ENCODE assay signal across 8 cellular contexts in the genomic region with DNA sequence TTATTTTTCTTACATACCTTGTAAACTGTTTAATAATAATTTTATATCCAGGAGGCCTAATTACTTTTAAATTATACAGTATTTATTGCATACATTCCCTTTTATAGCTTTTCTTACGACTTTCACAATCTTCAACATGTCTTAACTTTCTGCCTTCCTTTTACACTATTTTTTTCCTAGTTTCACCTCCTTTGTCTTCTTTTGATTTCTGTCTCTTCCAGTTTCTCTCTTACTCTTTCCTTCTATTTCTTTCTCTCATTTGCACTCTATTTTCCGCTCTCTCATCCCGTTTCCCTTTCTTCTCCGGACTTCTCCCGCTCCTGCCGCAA. TPM values are rescaled to one million over a fixed set of nuclear protein-coding genes. Genes with fewer than 3 reads are reported as not detected.
DNase-seq lines count a peak whose midpoint lies in the region; ATAC-seq and TF ChIP-seq lines count a peak whose summit lies in the region.

No MANE protein-coding gene starts in this region.

- peaks cover 53% of the 10 kb centered on the region for H3K36me3 Mint-ChIP-seq in CD4-positive, alpha-beta T cell (ENCODE audit: low read depth)

- H4K20me1 ChIP-seq in osteoblast (ENCODE audit: insufficient read depth, low read length): no peaks in the 10 kb centered on the region

- no peak for ATAC-seq in CD4-positive, alpha-beta T cell (ENCODE audit: poor library complexity)
- ATAC-seq in HG03175 (IDR thresholded peaks at IDR 0.05; ENCODE audit: unreplicated experiment): no peak
- no peak for ATAC-seq in HG02642 (IDR thresholded peaks at IDR 0.05; ENCODE audit: poor library complexity, unreplicated experiment)

- H2AFZ ChIP-seq in osteoblast (ENCODE audit: low read length): peak overlapping the region; percentile 84

- H3K36me3 ChIP-seq in SK-N-MC (ENCODE audit: insufficient read depth, low read length) (peaks cover 16% of the 10 kb centered on the region; the same call in 1 of the 2 replicates), osteoblast (ENCODE audit: insufficient read depth, low read length) (peaks cover 11% of the 10 kb centered on the region)

- peak overlapping the region; percentile 89 for H3K9ac ChIP-seq in SK-N-MC (ENCODE audit: insufficient read length)

- intact Hi-C loops in CD4-positive, alpha-beta T cell (cut with DNase I, micrococcal nuclease): no loop called here

- no peak for TF ChIP-seq CTCF in CD4-positive, alpha-beta T cell (IDR thresholded peaks at IDR 0.05)
- TF ChIP-seq CTCF in fibroblast of pulmonary artery (IDR thresholded peaks at IDR 0.05; ENCODE audit: low read length, missing control alignments) (no peak), osteoblast (IDR thresholded peaks at IDR 0.05; ENCODE audit: extremely low read depth, low read depth, low read length) (no peak)

- no peak overlapping the region for H3K27ac ChIP-seq in CD4-positive, alpha-beta T cell (ENCODE audit: low read depth, low read length)
- H3K27ac ChIP-seq in SK-N-MC (peak overlapping the region; percentile 96), osteoblast (ENCODE audit: low read depth, low read length) (peak overlapping the region; percentile 76)

- H3K4me3 ChIP-seq in SK-N-MC (peak overlapping the region; percentile 87), fibroblast of pulmonary artery (replicated peaks; ENCODE audit: low read depth, low read length) (peak overlapping the region; percentile 75), osteoblast (ENCODE audit: insufficient read depth, low read length) (peak overlapping the region; percentile 85)

- H3K27me3 ChIP-seq in CD4-positive, alpha-beta T cell (ENCODE audit: control insufficient read depth, insufficient read depth, low read length): no peaks in the 10 kb centered on the region
- no peaks in the 10 kb centered on the region for H3K27me3 ChIP-seq in osteoblast (ENCODE audit: insufficient read depth, low read length)

- peak overlapping the region; percentile 92 for H3K4me2 ChIP-seq in osteoblast (ENCODE audit: insufficient read depth, low read length)

- H3K27me3 Mint-ChIP-seq in CD4-positive, alpha-beta T cell: no peaks in the 10 kb centered on the region

- peak overlapping the region; percentile 85 for H3K4me3 Mint-ChIP-seq in CD4-positive, alpha-beta T cell

- peaks cover 6% of the 10 kb centered on the region for H3K4me1 ChIP-seq in osteoblast (ENCODE audit: insufficient read depth, low read length)

- H3K79me2 ChIP-seq in osteoblast (ENCODE audit: insufficient read depth, low read length): peaks cover 32% of the 10 kb centered on the region

- CTCF ChIA-PET in CD4-positive, alpha-beta T cell (lab: Charles Lee): no interaction called here

- POLR2A ChIA-PET in CD4-positive, alpha-beta T cell (lab: Charles Lee): no interaction called here

- H3K27ac Mint-ChIP-seq in CD4-positive, alpha-beta T cell: peak overlapping the region; percentile 26

- peaks cover 36% of the 10 kb centered on the region for H3K4me1 Mint-ChIP-seq in CD4-positive, alpha-beta T cell (ENCODE audit: low read depth)

- DNase-seq in CD4-positive, alpha-beta T cell: no peak
- DNase-seq in SK-N-MC (ENCODE audit: low read depth, low spot score) (no peak), fibroblast of pulmonary artery (ENCODE audit: low read depth) (no peak), osteoblast (ENCODE audit: insufficient read length, low spot score, missing footprints) (no peak), cortex of kidney (lab: John Stamatoyannopoulos, UW) (no peak)
- no peak for DNase-seq in effector CD8-positive, alpha-beta T cell (lab: John Stamatoyannopoulos, UW)

- no peaks in the 10 kb centered on the region for H3K9me3 Mint-ChIP-seq in CD4-positive, alpha-beta T cell

- H3K9me3 ChIP-seq in CD4-positive, alpha-beta T cell (ENCODE audit: control insufficient read depth, low read length): no peaks in the 10 kb centered on the region
- H3K9me3 ChIP-seq in SK-N-MC (ENCODE audit: low read depth, low read length): no peaks in the 10 kb centered on the region
- no peaks in the 10 kb centered on the region for H3K9me3 ChIP-seq in osteoblast (ENCODE audit: low read depth, low read length)

RNA-seq across cellular contexts. Expression of a gene that starts 11.5 kb away (rescaled TPM):
- total RNA-seq in CD4-positive, alpha-beta T cell: 10 to 100 TPM; 22.2 to 22.3 TPM
- total RNA-seq in osteoblast: 5.8 and 5.9 TPM in 2 replicates

RNA-seq across cellular contexts. Expression of a gene that starts 26.9 kb away (rescaled TPM):
- total RNA-seq in CD4-positive, alpha-beta T cell: 10 to 100 TPM; 23.0 to 23.8 TPM
- total RNA-seq in osteoblast: 21.2 and 24.2 TPM in 2 replicates

RNA-seq across cellular contexts. Expression of a gene that starts 33.8 kb away (rescaled TPM):
- 10 to 100 TPM; 51.1 to 53.4 TPM for total RNA-seq in CD4-positive, alpha-beta T cell
- total RNA-seq in osteoblast: 19.5 and 21.5 TPM in 2 replicates

RNA-seq across cellular contexts. Expression of a gene that starts 46.4 kb away (rescaled TPM):
- total RNA-seq in CD4-positive, alpha-beta T cell: 10 to 100 TPM; 37.6 to 41.5 TPM
- total RNA-seq in osteoblast: 21.8 and 26.4 TPM in 2 replicates

RNA-seq across cellular contexts. Expression of a gene that starts 56.6 kb away (rescaled TPM):
- total RNA-seq in CD4-positive, alpha-beta T cell: 10 to 100 TPM; 21.7 to 28.4 TPM
- 15.9 and 16.3 TPM in 2 replicates for total RNA-seq in osteoblast
